Comparison of ENCODE assay signal across 16 cellular contexts in the genomic region with DNA sequence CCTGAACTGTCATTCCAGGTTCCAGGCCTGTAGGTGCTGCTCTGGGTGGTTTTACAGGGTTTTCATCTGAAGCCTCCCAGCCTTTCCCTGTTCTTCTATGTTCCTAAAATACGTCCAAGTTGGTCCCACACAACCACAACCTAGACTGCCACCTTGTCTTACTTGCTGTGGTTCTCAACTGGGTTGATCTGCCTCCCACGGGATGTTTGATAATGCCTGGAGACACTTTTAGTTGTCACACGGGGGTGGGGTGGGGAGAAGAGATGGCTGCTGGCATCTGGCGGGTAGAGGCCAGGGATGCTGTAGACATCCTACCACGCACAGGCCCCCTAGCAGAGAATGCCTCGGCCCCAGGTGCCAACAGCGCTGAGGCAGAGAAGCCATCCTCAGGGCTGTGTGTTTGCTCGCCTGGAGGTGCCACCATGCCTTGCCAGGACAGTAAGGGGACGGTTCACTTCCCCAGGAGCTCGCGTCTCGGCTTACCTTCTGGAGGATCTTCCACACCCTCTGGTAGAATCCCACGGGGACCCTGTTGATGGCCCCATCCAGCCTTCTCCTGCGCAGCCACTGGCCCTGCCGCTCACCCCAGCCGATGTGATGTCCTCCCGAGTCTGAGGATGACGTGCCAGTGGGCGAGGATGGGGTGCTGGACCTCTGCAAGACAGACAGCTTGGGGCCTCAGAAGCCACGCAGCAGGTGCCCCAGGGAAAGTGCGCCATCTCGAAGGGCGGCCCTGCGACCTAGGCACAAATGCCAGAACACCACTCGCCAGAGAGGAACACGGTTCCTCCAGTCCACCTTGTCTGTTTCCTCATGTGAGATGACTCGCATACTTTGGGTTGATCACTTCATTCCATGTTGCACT.
"Had no signal": no experiment of that assay in that cellular context is flagged by ENCODE, and none has a peak within 500 bp of the region (broad histone marks: within the 10 kb centered on the region; RNA-seq: fewer than 3 reads in every experiment).

No MANE protein-coding gene starts in this region.

- ATAC-seq: body of pancreas; heart right ventricle; left lung; mucosa of descending colon; naive thymus-derived CD4-positive, alpha-beta T cell; pancreas; sciatic nerve; stimulated activated memory B cell treated with anti-CD40 and anti-IgM and Interleukin-4, amounts not matched to agents 10 μg/mL and 1 μg/mL and 100 μg/mL, for 72 hours had no signal

- H3K27ac ChIP-seq: body of pancreas, left lung, neural progenitor cell, pancreas, thyroid gland had no signal

- H3K27ac Mint-ChIP-seq: activated naive CD8-positive, alpha-beta T cell treated with anti-CD3 and anti-CD28 coated beads for 36 hours; naive thymus-derived CD4-positive, alpha-beta T cell; neural progenitor cell; stimulated activated memory B cell treated with anti-CD40 and anti-IgM and Interleukin-4, amounts not matched to agents 10 μg/mL and 1 μg/mL and 100 μg/mL, for 72 hours had no signal

- H3K9me3 ChIP-seq: body of pancreas, heart right ventricle, left lung, mucosa of descending colon, pancreas, thyroid gland had no signal

- H3K36me3 ChIP-seq: neural progenitor cell, pancreas, thyroid gland had no signal

- H3K4me3 Mint-ChIP-seq: activated naive CD8-positive, alpha-beta T cell treated with anti-CD3 and anti-CD28 coated beads for 36 hours; naive thymus-derived CD4-positive, alpha-beta T cell; neural progenitor cell; stimulated activated memory B cell treated with anti-CD40 and anti-IgM and Interleukin-4, amounts not matched to agents 10 μg/mL and 1 μg/mL and 100 μg/mL, for 72 hours had no signal

- H3K36me3 Mint-ChIP-seq: activated naive CD8-positive, alpha-beta T cell treated with anti-CD3 and anti-CD28 coated beads for 36 hours; neural progenitor cell had no signal

- DNase-seq: activated CD4-positive, alpha-beta T cell treated with anti-CD3 and anti-CD28 coated beads, Interleukin-2, amount 50 U/mL, for 4 hours; activated naive CD8-positive, alpha-beta T cell treated with anti-CD3 and anti-CD28 coated beads for 36 hours; amniotic stem cell; body of pancreas; erythroblast; heart right ventricle; left lung; mucosa of descending colon; naive thymus-derived CD4-positive, alpha-beta T cell; pancreas; stimulated activated CD4-positive, alpha-beta T cell treated with anti-CD3 and anti-CD28 coated beads, Interleukin-4, amount 100 ng/mL, for 4 hours; SW 1271; thyroid gland had no signal

- H3K27me3 ChIP-seq: body of pancreas, heart right ventricle, left lung, neural progenitor cell, pancreas, thyroid gland had no signal

- H3K4me1 Mint-ChIP-seq: activated naive CD8-positive, alpha-beta T cell treated with anti-CD3 and anti-CD28 coated beads for 36 hours; stimulated activated memory B cell treated with anti-CD40 and anti-IgM and Interleukin-4, amounts not matched to agents 10 μg/mL and 1 μg/mL and 100 μg/mL, for 72 hours had no signal

- H3K4me1 ChIP-seq: body of pancreas, left lung, neural progenitor cell, pancreas, thyroid gland had no signal

- H3K9me3 Mint-ChIP-seq: activated naive CD8-positive, alpha-beta T cell treated with anti-CD3 and anti-CD28 coated beads for 36 hours; naive thymus-derived CD4-positive, alpha-beta T cell; stimulated activated memory B cell treated with anti-CD40 and anti-IgM and Interleukin-4, amounts not matched to agents 10 μg/mL and 1 μg/mL and 100 μg/mL, for 72 hours had no signal

- H3K9ac ChIP-seq: neural progenitor cell had no signal

- H3K27me3 Mint-ChIP-seq: activated naive CD8-positive, alpha-beta T cell treated with anti-CD3 and anti-CD28 coated beads for 36 hours; naive thymus-derived CD4-positive, alpha-beta T cell; stimulated activated memory B cell treated with anti-CD40 and anti-IgM and Interleukin-4, amounts not matched to agents 10 μg/mL and 1 μg/mL and 100 μg/mL, for 72 hours had no signal

- H3K4me3 ChIP-seq: body of pancreas, left lung, mucosa of descending colon, neural progenitor cell, pancreas, thyroid gland had no signal
